ENCODE assay signal across 32 cellular contexts in genomic region chr2:7673101-7673500, GRCh38.
A peak's percentile ranks its signal among the peaks of the same experiment; 100 is the strongest.
DNase-seq lines count a peak whose midpoint lies in the region; ATAC-seq, FAIRE-seq and TF ChIP-seq lines count a peak whose summit lies in the region.
"Had no signal": no experiment of that assay in that cellular context is flagged by ENCODE, and none has a peak within 500 bp of the region (broad histone marks: within the 10 kb centered on the region; RNA-seq: fewer than 3 reads in every experiment).

No MANE protein-coding gene starts in this region.

- H3K36me3 Mint-ChIP-seq in activated CD4-positive, alpha-beta T cell treated with anti-CD3 and anti-CD28 coated beads for 36 hours (ENCODE audit: low read depth) = peaks cover 24% of the 10 kb centered on the region
- no peaks in the 10 kb centered on the region for H3K36me3 Mint-ChIP-seq in CD4-positive, alpha-beta T cell (ENCODE audit: low read depth)
- H3K36me3 Mint-ChIP-seq in activated CD8-positive, alpha-beta T cell treated with anti-CD3 and anti-CD28 coated beads for 36 hours (ENCODE audit: low read depth) = peaks cover 31% of the 10 kb centered on the region
- H3K36me3 Mint-ChIP-seq: IgD-negative memory B cell had no signal

- H3K79me1 ChIP-seq in H1 (ENCODE audit: low read depth, low read length) = no peaks in the 10 kb centered on the region

- H3K56ac ChIP-seq in H1 (replicated peaks; ENCODE audit: insufficient read length, low read depth, low read length) = no peak overlapping the region

- H3K18ac ChIP-seq in H1 (ENCODE audit: extremely low read depth, low read length) = no peak overlapping the region

- no peaks in the 10 kb centered on the region for H3K9me3 Mint-ChIP-seq in activated CD4-positive, alpha-beta T cell treated with anti-CD3 and anti-CD28 coated beads for 36 hours (ENCODE audit: low read depth)
- no peaks in the 10 kb centered on the region for H3K9me3 Mint-ChIP-seq in CD4-positive, alpha-beta T cell
- H3K9me3 Mint-ChIP-seq in activated CD8-positive, alpha-beta T cell treated with anti-CD3 and anti-CD28 coated beads for 36 hours = peaks cover 5% of the 10 kb centered on the region

- 94% methylated on average over 5 of the region's 5 CpGs; no CpG with 5 or more reads in 1 of the 2 experiments for WGBS in H1 (ENCODE audit: extremely low coverage in 1 of 2, insufficient coverage in 1 of 2, insufficient read length in 1 of 2, insufficient replicate concordance in 2 of 2, low coverage in 1 of 2, low lambda C conversion rate in 2 of 2, missing lambda C conversion rate in 1 of 2), 2 experiments

- no peaks in the 10 kb centered on the region for H4K20me1 ChIP-seq in H1 (replicated peaks in 1 of 2; ENCODE audit: control insufficient read depth in 1 of 2, insufficient read depth in 2 of 2, low read length in 2 of 2)

- H2BK12ac ChIP-seq in H1 (ENCODE audit: low read depth, low read length) = no peak overlapping the region

- H3K4me3 Mint-ChIP-seq in activated CD4-positive, alpha-beta T cell treated with anti-CD3 and anti-CD28 coated beads for 36 hours = no peak overlapping the region
- H3K4me3 Mint-ChIP-seq in CD4-positive, alpha-beta T cell = no peak overlapping the region
- peak overlapping the region; percentile 50 for H3K4me3 Mint-ChIP-seq in activated CD8-positive, alpha-beta T cell treated with anti-CD3 and anti-CD28 coated beads for 36 hours
- H3K4me3 Mint-ChIP-seq: IgD-negative memory B cell, neural crest cell had no signal

- H3K4me3 ChIP-seq in H1 (ENCODE audit: extremely low read depth in 1 of 4, insufficient read depth in 2 of 4, low read depth in 3 of 4, low read length in 4 of 4) = no peak overlapping the region
- H3K4me3 ChIP-seq: ovary, PC-9, testis had no signal

- H3K36me3 ChIP-seq in H1 (ENCODE audit: control insufficient read depth in 2 of 4, insufficient read depth in 4 of 4, low read length in 3 of 4) = no peaks in the 10 kb centered on the region
- H3K36me3 ChIP-seq: ovary had no signal

- H2BK120ac ChIP-seq in H1 (replicated peaks; ENCODE audit: low read depth, low read length) = no peak overlapping the region

- POLR2A ChIA-PET in activated CD4-positive, alpha-beta T cell treated with anti-CD3 and anti-CD28 coated beads for 36 hours (lab: Charles Lee) = no interaction called here
- POLR2A ChIA-PET in CD4-positive, alpha-beta T cell (lab: Charles Lee) = interaction anchor here (1.0 kb wide), 1 partner anchor 12 kb away, joined by 3 read pairs; no protein-coding TSS in a partner anchor
- POLR2A ChIA-PET in activated CD8-positive, alpha-beta T cell treated with anti-CD3 and anti-CD28 coated beads for 36 hours (lab: Charles Lee) = interaction anchor here (1.0 to 4.0 kb wide), 5 partner anchors 10 to 245 kb away, joined by 3 to 21 read pairs (median 5); no protein-coding TSS in a partner anchor
- POLR2A ChIA-PET in H1 (lab: Charles Lee; ENCODE audit: partially characterized antibody) = no interaction called here

- no peaks in the 10 kb centered on the region for H3K79me2 ChIP-seq in H1 (ENCODE audit: control insufficient read depth in 1 of 2, insufficient read depth in 2 of 2, low read length in 2 of 2)

- H3K4me1 ChIP-seq in H1 (replicated peaks in 1 of 4; ENCODE audit: control insufficient read depth in 3 of 4, insufficient read depth in 4 of 4, low read length in 3 of 4) = peaks cover 0 to 8% (median 0%) of the 10 kb centered on the region in 4 experiments; a peak in 3 of 7 replicates
- H3K4me1 ChIP-seq: testis had no signal

- FAIRE-seq in H1 (lab: Jason Lieb, UNC) (no peak), RCC 7860 (lab: Jason Lieb, UNC) (no peak)

- H2AFZ ChIP-seq in H1 (ENCODE audit: low read length) = no peak overlapping the region
- H2AFZ ChIP-seq: PC-9 had no signal

- TF ChIP-seq EP300 in H1 (IDR thresholded peaks at IDR 0.05; ENCODE audit: borderline replicate concordance in 1 of 2, low read depth in 2 of 2, low read length in 2 of 2) = no peak

- H3K9me3 ChIP-seq in CD4-positive, alpha-beta T cell (ENCODE audit: control insufficient read depth, low read length) = no peaks in the 10 kb centered on the region
- H3K9me3 ChIP-seq in H1 (ENCODE audit: insufficient read depth in 2 of 2, low read depth in 1 of 2, low read length in 1 of 2) = peaks cover 0 to 6% of the 10 kb centered on the region in 2 experiments; a peak in 1 of 4 replicates
- H3K9me3 ChIP-seq: ovary, testis had no signal

- H3K27me3 Mint-ChIP-seq in activated CD4-positive, alpha-beta T cell treated with anti-CD3 and anti-CD28 coated beads for 36 hours = no peaks in the 10 kb centered on the region
- no peaks in the 10 kb centered on the region for H3K27me3 Mint-ChIP-seq in CD4-positive, alpha-beta T cell
- no peaks in the 10 kb centered on the region for H3K27me3 Mint-ChIP-seq in activated CD8-positive, alpha-beta T cell treated with anti-CD3 and anti-CD28 coated beads for 36 hours

- no peak overlapping the region for H3K9ac ChIP-seq in H1 (replicated peaks in 1 of 4; ENCODE audit: extremely low read depth in 1 of 4, low read depth in 3 of 4, low read length in 3 of 4)

- TF ChIP-seq POLR2A in H1 (IDR thresholded peaks at IDR 0.05; ENCODE audit: control extremely low read depth in 1 of 2, low read depth in 2 of 2, low read length in 2 of 2) = no peak

- no peak overlapping the region for H3K4ac ChIP-seq in H1 (replicated peaks; ENCODE audit: insufficient read length, low read depth, low read length)

- no peak overlapping the region for H3K27ac ChIP-seq in CD4-positive, alpha-beta T cell (ENCODE audit: low read depth, low read length)
- no peak overlapping the region for H3K27ac ChIP-seq in H1 (ENCODE audit: low read depth, low read length)
- H3K27ac ChIP-seq: C4-2B, ovary, PC-9, testis had no signal

- H2BK15ac ChIP-seq in H1 (ENCODE audit: low read length) = no peak overlapping the region

- H4K5ac ChIP-seq in H1 (ENCODE audit: insufficient read length, low read depth, low read length) = no peak overlapping the region

- H3K4me1 Mint-ChIP-seq in activated CD4-positive, alpha-beta T cell treated with anti-CD3 and anti-CD28 coated beads for 36 hours = peaks cover 55% of the 10 kb centered on the region
- peaks cover 32% of the 10 kb centered on the region for H3K4me1 Mint-ChIP-seq in CD4-positive, alpha-beta T cell (ENCODE audit: low read depth)
- peaks cover 57% of the 10 kb centered on the region for H3K4me1 Mint-ChIP-seq in activated CD8-positive, alpha-beta T cell treated with anti-CD3 and anti-CD28 coated beads for 36 hours (ENCODE audit: low read depth)

- H3K14ac ChIP-seq in H1 (ENCODE audit: insufficient read length) = no peak overlapping the region

- H3K4me2 ChIP-seq in H1 (ENCODE audit: insufficient read depth in 1 of 2, low read depth in 2 of 2, low read length in 2 of 2) = no peak overlapping the region
- H3K4me2 ChIP-seq: PC-9 had no signal

- no peak overlapping the region for H4K91ac ChIP-seq in H1 (replicated peaks; ENCODE audit: insufficient read length, low read length)

- peak overlapping the region; percentile 28; the same call in 1 of the 2 replicates for H2BK20ac ChIP-seq in H1 (ENCODE audit: low read length)

- ATAC-seq in activated CD4-positive, alpha-beta T cell treated with anti-CD3 and anti-CD28 coated beads for 36 hours = no peak
- no peak for ATAC-seq in CD4-positive, alpha-beta T cell (ENCODE audit: poor library complexity)
- no peak for ATAC-seq in activated CD8-positive, alpha-beta T cell treated with anti-CD3 and anti-CD28 coated beads for 36 hours
- no peak for ATAC-seq in HG03135 (IDR thresholded peaks at IDR 0.05; ENCODE audit: unreplicated experiment)
- ATAC-seq in GM19035 (IDR thresholded peaks at IDR 0.05; ENCODE audit: unreplicated experiment) = no peak
- ATAC-seq: Right ventricle myocardium inferior, SK-N-SH treated with all-trans-retinoic acid at 6 μM for 48 hours had no signal

- no peak overlapping the region; the same call in 1 of the 2 replicates for H2BK5ac ChIP-seq in H1 (ENCODE audit: low read depth, low read length)

- no peak overlapping the region for H4K8ac ChIP-seq in H1 (ENCODE audit: extremely low read depth, insufficient read depth, low read length)

- no peaks in the 10 kb centered on the region for H3K23me2 ChIP-seq in H1 (ENCODE audit: low read depth, low read length)

- TF ChIP-seq CTCF in CD4-positive, alpha-beta T cell (IDR thresholded peaks at IDR 0.05) = no peak
- no peak for TF ChIP-seq CTCF in activated CD8-positive, alpha-beta T cell treated with anti-CD3 and anti-CD28 coated beads for 36 hours (IDR thresholded peaks at IDR 0.05)
- TF ChIP-seq CTCF in H1 (IDR thresholded peaks at IDR 0.05; ENCODE audit: control extremely low read depth in 1 of 3, insufficient read depth in 1 of 3, low read depth in 1 of 3, low read length in 3 of 3) = no peak

- CTCF ChIA-PET in activated CD4-positive, alpha-beta T cell treated with anti-CD3 and anti-CD28 coated beads for 36 hours (lab: Charles Lee) = interaction anchor here (0.6 to 2.7 kb wide), 3 partner anchors 12 to 246 kb away, joined by 3 to 11 read pairs (median 3); no protein-coding TSS in a partner anchor
- CTCF ChIA-PET in CD4-positive, alpha-beta T cell (lab: Charles Lee) = no interaction called here
- CTCF ChIA-PET in activated CD8-positive, alpha-beta T cell treated with anti-CD3 and anti-CD28 coated beads for 36 hours (lab: Charles Lee) = interaction anchor here (0.7 to 3.1 kb wide), 8 partner anchors 10 to 246 kb away, joined by 3 to 32 read pairs (median 9); no protein-coding TSS in a partner anchor
- CTCF ChIA-PET in H1 (lab: Charles Lee; ENCODE audit: partially characterized antibody) = interaction anchor here (0.9 to 4.0 kb wide), 6 partner anchors 12 to 246 kb away, joined by 3 to 24 read pairs (median 6); no protein-coding TSS in a partner anchor

- intact Hi-C loops in activated CD4-positive, alpha-beta T cell treated with anti-CD3 and anti-CD28 coated beads for 36 hours (cut with DNase I, micrococcal nuclease) = loop anchor here (2.0 to 5.0 kb wide), 7 partner anchors 106 to 1014 kb away; no protein-coding TSS in a partner anchor
- intact Hi-C loops in CD4-positive, alpha-beta T cell (cut with DNase I, micrococcal nuclease) = loop anchor here (5.0 to 10.0 kb wide), 3 partner anchors 101 to 1014 kb away; no protein-coding TSS in a partner anchor
- intact Hi-C loops in activated CD8-positive, alpha-beta T cell treated with anti-CD3 and anti-CD28 coated beads for 36 hours (cut with micrococcal nuclease) = loop anchor here (5.0 kb wide), 3 partner anchors 54 to 246 kb away; no protein-coding TSS in a partner anchor

- H3K27ac Mint-ChIP-seq in activated CD4-positive, alpha-beta T cell treated with anti-CD3 and anti-CD28 coated beads for 36 hours = peak overlapping the region; percentile 96
- peak overlapping the region; percentile 69 for H3K27ac Mint-ChIP-seq in CD4-positive, alpha-beta T cell
- H3K27ac Mint-ChIP-seq in activated CD8-positive, alpha-beta T cell treated with anti-CD3 and anti-CD28 coated beads for 36 hours = peak overlapping the region; percentile 95
- H3K27ac Mint-ChIP-seq: IgD-negative memory B cell had no signal

- H3K23ac ChIP-seq in H1 (ENCODE audit: insufficient read length) = no peak overlapping the region

- TF ChIP-seq RAD21 in H1 (IDR thresholded peaks at IDR 0.05 in 1 of 2, conservative IDR thresholded peaks at IDR 0.05 in 1 of 2; ENCODE audit: low read depth in 2 of 2, low read length in 2 of 2) = no peak

- no peaks in the 10 kb centered on the region for H3K27me3 ChIP-seq in CD4-positive, alpha-beta T cell (ENCODE audit: control insufficient read depth, insufficient read depth, low read length)
- no peaks in the 10 kb centered on the region for H3K27me3 ChIP-seq in H1 (replicated peaks in 1 of 4; ENCODE audit: control insufficient read depth in 3 of 4, extremely low read depth in 1 of 4, insufficient read depth in 3 of 4, low read length in 3 of 4)
- H3K27me3 ChIP-seq: ovary, testis had no signal

- no peak overlapping the region for H2AK5ac ChIP-seq in H1 (ENCODE audit: low read depth, low read length)

- DNase-seq in activated CD4-positive, alpha-beta T cell treated with anti-CD3 and anti-CD28 coated beads for 36 hours = no peak
- DNase-seq in activated CD4-positive, alpha-beta T cell treated with anti-CD3 and anti-CD28 coated beads, Interleukin-2, amount 50 U/mL, for 1 hour = no peak
- no peak for DNase-seq in CD4-positive, alpha-beta T cell
- no peak for DNase-seq in activated CD8-positive, alpha-beta T cell treated with anti-CD3 and anti-CD28 coated beads for 36 hours
- DNase-seq in H1 (ENCODE audit: low read depth in 1 of 2, low spot score in 2 of 2) (no peak), RCC 7860 (ENCODE audit: low spot score) (no peak)
- DNase-seq: activated naive CD4-positive, alpha-beta T cell treated with anti-CD3 and anti-CD28 coated beads, Interleukin-2, amount 50 U/mL, for 16 hours; caudate nucleus; cortex of kidney; DMS79 treated with DMSO at 0.1 percent for 48 hours; erythroblast; GDM1; GOT3; left colon; mammary epithelial cell; MV-4-11; NCI-H1436; NCI-H2081 treated with DMSO at 0.1 percent for 48 hours; NCI-H526 treated with DMSO at 0.1 percent for 48 hours; NK-92 treated with Interleukin-12 subunit alpha and Interleukin-12 subunit beta, amount 100 ng/mL, for 24 hours; ovary; PC-9; stimulated activated naive CD4-positive, alpha-beta T cell; T-helper 9 cell; testis had no signal

Comparison
In these comparisons a context has a peak if more than half of its experiments do, and no peak if none do; other contexts are left out.
1. POLR2A ChIA-PET loops: an anchor here in CD4-positive, alpha-beta T cell (1.0 kb wide) and activated CD8-positive, alpha-beta T cell treated with anti-CD3 and anti-CD28 coated beads for 36 hours (1.0 to 4.0 kb wide); none called in activated CD4-positive, alpha-beta T cell treated with anti-CD3 and anti-CD28 coated beads for 36 hours and H1.